ENCODE assay signal across 9 cellular contexts in the genomic region with DNA sequence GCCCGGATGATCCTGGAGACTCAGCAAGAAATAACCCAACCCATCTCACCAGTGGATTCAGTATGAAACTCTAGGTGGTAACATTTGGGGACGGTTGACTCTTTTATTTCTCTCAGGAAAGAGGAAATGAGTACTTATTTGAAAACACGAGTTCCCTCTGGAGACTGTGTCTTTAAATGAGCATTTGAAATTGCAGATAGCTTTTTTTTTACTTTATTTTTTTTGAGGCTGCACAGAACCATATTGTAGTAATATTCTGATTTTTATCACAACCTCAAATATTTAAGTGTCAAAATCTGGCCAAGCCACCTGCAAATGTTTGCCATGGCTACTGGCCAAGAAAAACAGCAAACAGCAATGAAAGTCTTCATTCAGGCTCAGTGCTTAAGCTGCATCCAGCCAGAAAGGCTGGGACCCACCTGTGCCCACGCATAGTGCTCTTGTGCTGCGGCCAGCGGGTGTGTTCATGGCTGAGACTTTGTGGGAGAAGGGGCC.
A peak's percentile ranks its signal among the peaks of the same experiment; 100 is the strongest.
DNase-seq lines count a peak whose midpoint lies in the region; ATAC-seq and TF ChIP-seq lines count a peak whose summit lies in the region.
"Had no signal": no experiment of that assay in that cellular context is flagged by ENCODE, and none has a peak within 500 bp of the region (broad histone marks: within the 10 kb centered on the region; RNA-seq: fewer than 3 reads in every experiment).

No MANE protein-coding gene starts in this region.

- H3K36me3 Mint-ChIP-seq in activated CD4-positive, alpha-beta memory T cell treated with anti-CD3 and anti-CD28 coated beads for 36 hours, result no peaks in the 10 kb centered on the region

- no peaks in the 10 kb centered on the region for H3K4me1 ChIP-seq in mucosa of descending colon (ENCODE audit: low read depth)

- ATAC-seq in mucosa of descending colon (peak; percentile 64), HG02759 (IDR thresholded peaks at IDR 0.05; ENCODE audit: unreplicated experiment) (no peak), GM19463 (IDR thresholded peaks at IDR 0.05; ENCODE audit: unreplicated experiment) (no peak), GM19328 (IDR thresholded peaks at IDR 0.05; ENCODE audit: unreplicated experiment) (no peak)
- ATAC-seq: activated CD4-positive, alpha-beta T cell treated with anti-CD3 and anti-CD28 coated beads for 36 hours had no signal

- DNase-seq in G401 (ENCODE audit: low spot score), result peak; percentile 69
- peak; percentile 3 for DNase-seq in NCI-H146 treated with DMSO at 0.1 percent for 48 hours (lab: John Stamatoyannopoulos, UW; ENCODE audit: unreplicated experiment)
- DNase-seq in astrocyte of the hippocampus (ENCODE audit: low read depth, low spot score), result peak; percentile 58
- peak in 1 of 3 donors; percentile 61 for DNase-seq in mucosa of descending colon
- DNase-seq in activated CD4-positive, alpha-beta memory T cell treated with anti-CD3 and anti-CD28 coated beads for 36 hours, result no peak
- DNase-seq: activated CD4-positive, alpha-beta T cell treated with anti-CD3 and anti-CD28 coated beads for 36 hours had no signal

- no peaks in the 10 kb centered on the region for H3K9me3 ChIP-seq in mucosa of descending colon

- POLR2A ChIA-PET in activated CD4-positive, alpha-beta memory T cell treated with anti-CD3 and anti-CD28 coated beads for 36 hours (lab: Charles Lee), result no interaction called here

- in situ Hi-C loops in G401 (cut with HindIII; ENCODE audit: low sequenced_read_pairs), result no loop called here

- intact Hi-C loops in mucosa of descending colon (cut with DNase I, micrococcal nuclease), result no loop called here
- intact Hi-C loops in activated CD4-positive, alpha-beta memory T cell treated with anti-CD3 and anti-CD28 coated beads for 36 hours (cut with micrococcal nuclease), result no loop called here

- H3K4me3 ChIP-seq in mucosa of descending colon, result no peak overlapping the region

- H3K4me1 Mint-ChIP-seq in activated CD4-positive, alpha-beta memory T cell treated with anti-CD3 and anti-CD28 coated beads for 36 hours (ENCODE audit: low read depth), result no peaks in the 10 kb centered on the region
- H3K4me1 Mint-ChIP-seq: activated CD4-positive, alpha-beta T cell treated with anti-CD3 and anti-CD28 coated beads for 36 hours had no signal

- H3K4me3 Mint-ChIP-seq in activated CD4-positive, alpha-beta memory T cell treated with anti-CD3 and anti-CD28 coated beads for 36 hours, result no peak overlapping the region
- H3K4me3 Mint-ChIP-seq: activated CD4-positive, alpha-beta T cell treated with anti-CD3 and anti-CD28 coated beads for 36 hours had no signal

- peaks cover 7% of the 10 kb centered on the region for H3K27me3 Mint-ChIP-seq in activated CD4-positive, alpha-beta memory T cell treated with anti-CD3 and anti-CD28 coated beads for 36 hours

- no peak overlapping the region for H3K27ac Mint-ChIP-seq in activated CD4-positive, alpha-beta memory T cell treated with anti-CD3 and anti-CD28 coated beads for 36 hours
- H3K27ac Mint-ChIP-seq: activated CD4-positive, alpha-beta T cell treated with anti-CD3 and anti-CD28 coated beads for 36 hours had no signal

- CTCF ChIA-PET in activated CD4-positive, alpha-beta memory T cell treated with anti-CD3 and anti-CD28 coated beads for 36 hours (lab: Charles Lee), result no interaction called here

- no peaks in the 10 kb centered on the region for H3K9me3 Mint-ChIP-seq in activated CD4-positive, alpha-beta memory T cell treated with anti-CD3 and anti-CD28 coated beads for 36 hours

- H3K36me3 ChIP-seq in mucosa of descending colon (ENCODE audit: low read depth), result no peaks in the 10 kb centered on the region

- TF ChIP-seq CTCF in mucosa of descending colon (IDR thresholded peaks at IDR 0.05), result no peak
